Comparison of ENCODE assay signal across 10 cellular contexts in the genomic region with DNA sequence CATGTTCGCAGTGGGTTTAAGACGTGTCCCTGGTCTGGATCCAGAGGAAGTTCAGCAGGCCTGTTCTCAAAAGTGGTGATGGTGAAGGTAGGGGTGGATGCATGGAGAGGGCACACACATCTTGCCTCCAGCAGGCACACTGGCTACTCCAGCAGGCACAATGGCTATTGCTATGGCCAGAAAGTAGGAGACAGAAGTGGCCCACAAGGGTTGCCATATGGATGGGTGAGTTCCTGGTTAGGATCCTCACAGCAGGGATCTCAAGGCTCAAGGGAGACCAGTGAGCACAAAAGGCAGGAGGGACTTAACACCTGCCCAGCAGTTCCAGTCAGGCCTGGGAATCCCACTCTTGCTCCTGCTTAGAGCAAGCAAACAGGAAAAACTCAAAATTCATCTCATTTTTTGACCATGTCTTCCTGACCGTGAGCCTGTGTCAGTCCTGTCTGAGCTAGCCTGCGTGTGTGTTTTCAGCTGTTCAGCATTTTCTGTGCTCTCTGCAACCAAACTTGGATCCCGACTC.
DNase-seq lines count a peak whose midpoint lies in the region; ATAC-seq and TF ChIP-seq lines count a peak whose summit lies in the region.
"Had no signal": no experiment of that assay in that cellular context is flagged by ENCODE, and none has a peak within 500 bp of the region (broad histone marks: within the 10 kb centered on the region; RNA-seq: fewer than 3 reads in every experiment).

No MANE protein-coding gene starts in this region.

- POLR2A ChIA-PET in WTC11 (lab: Charles Lee) = interaction anchor here (0.6 kb wide), 1 partner anchor 528 kb away, joined by 3 read pairs; no protein-coding TSS in a partner anchor

- H3K9me3 ChIP-seq in testis = no peaks in the 10 kb centered on the region
- H3K9me3 ChIP-seq: Peyer's patch had no signal

- no peaks in the 10 kb centered on the region for H3K9me3 Mint-ChIP-seq in activated T-cell treated with anti-CD3 and anti-CD28 coated beads, Interleukin-2, amount 50 U/mL, for 24 hours
- peaks cover 3% of the 10 kb centered on the region for H3K9me3 Mint-ChIP-seq in activated T-helper 17 cell treated with anti-CD3 and anti-CD28 coated beads, Interleukin-2, amount 50 U/mL, for 72 hours
- H3K9me3 Mint-ChIP-seq in memory B cell = peaks cover 2% of the 10 kb centered on the region
- no peaks in the 10 kb centered on the region for H3K9me3 Mint-ChIP-seq in WTC11

- no peak for TF ChIP-seq CTCF in testis (IDR thresholded peaks at IDR 0.05)
- no peak for TF ChIP-seq CTCF in WTC11 (IDR thresholded peaks at IDR 0.05)

- H3K27me3 Mint-ChIP-seq in activated T-cell treated with anti-CD3 and anti-CD28 coated beads, Interleukin-2, amount 50 U/mL, for 24 hours = no peaks in the 10 kb centered on the region
- H3K27me3 Mint-ChIP-seq in activated T-helper 17 cell treated with anti-CD3 and anti-CD28 coated beads, Interleukin-2, amount 50 U/mL, for 72 hours = no peaks in the 10 kb centered on the region
- no peaks in the 10 kb centered on the region for H3K27me3 Mint-ChIP-seq in memory B cell
- H3K27me3 Mint-ChIP-seq in WTC11 (ENCODE audit: low read depth) = no peaks in the 10 kb centered on the region

- H3K27ac ChIP-seq in testis = peak overlapping the region; percentile 44 to 51

- no peak overlapping the region for H3K4me3 ChIP-seq in testis

- H3K27ac Mint-ChIP-seq in activated T-cell treated with anti-CD3 and anti-CD28 coated beads, Interleukin-2, amount 50 U/mL, for 24 hours = peak overlapping the region; percentile 91
- peak overlapping the region; percentile 83 for H3K27ac Mint-ChIP-seq in activated T-helper 17 cell treated with anti-CD3 and anti-CD28 coated beads, Interleukin-2, amount 50 U/mL, for 72 hours
- H3K27ac Mint-ChIP-seq in memory B cell (peak overlapping the region; percentile 93), WTC11 (no peak overlapping the region)

- intact Hi-C loops in testis (cut with DNase I; ENCODE audit: low total_unique reads) = no loop called here

- H3K36me3 Mint-ChIP-seq in activated T-cell treated with anti-CD3 and anti-CD28 coated beads, Interleukin-2, amount 50 U/mL, for 24 hours (ENCODE audit: low read depth) = peaks cover 98% of the 10 kb centered on the region
- peaks cover 100% of the 10 kb centered on the region for H3K36me3 Mint-ChIP-seq in activated T-helper 17 cell treated with anti-CD3 and anti-CD28 coated beads, Interleukin-2, amount 50 U/mL, for 72 hours (ENCODE audit: low read depth)
- H3K36me3 Mint-ChIP-seq in memory B cell = peaks cover 8% of the 10 kb centered on the region
- H3K36me3 Mint-ChIP-seq in WTC11 = peaks cover 84% of the 10 kb centered on the region

- no peaks in the 10 kb centered on the region for H3K27me3 ChIP-seq in testis
- H3K27me3 ChIP-seq: Peyer's patch had no signal

- no peaks in the 10 kb centered on the region for H3K36me3 ChIP-seq in testis (ENCODE audit: low read depth, missing control alignments)

- H3K4me1 Mint-ChIP-seq in activated T-cell treated with anti-CD3 and anti-CD28 coated beads, Interleukin-2, amount 50 U/mL, for 24 hours (ENCODE audit: low read depth) = peaks cover 63% of the 10 kb centered on the region
- peaks cover 55% of the 10 kb centered on the region for H3K4me1 Mint-ChIP-seq in activated T-helper 17 cell treated with anti-CD3 and anti-CD28 coated beads, Interleukin-2, amount 50 U/mL, for 72 hours
- H3K4me1 Mint-ChIP-seq in memory B cell (peaks cover 53% of the 10 kb centered on the region), WTC11 (peaks cover 22% of the 10 kb centered on the region)

- no peak for DNase-seq in activated T-cell treated with anti-CD3 and anti-CD28 coated beads, Interleukin-2, amount 50 U/mL, for 24 hours
- no peak for DNase-seq in activated T-cell treated with anti-CD3 and anti-CD28 coated beads, Interleukin-2, amount 50 U/mL, for 1 hour
- DNase-seq in memory B cell (ENCODE audit: low spot score in 2 of 2) (no peak), testis (no peak), WTC11 (ENCODE audit: low spot score) (no peak), mesenteric fat pad (ENCODE audit: low spot score) (no peak)
- no peak for DNase-seq in activated CD8-positive, alpha-beta memory T cell treated with anti-CD3 and anti-CD28 coated beads for 24 hours
- DNase-seq: NCI-H2029 had no signal

- no peak for ATAC-seq in activated T-helper 17 cell treated with anti-CD3 and anti-CD28 coated beads, Interleukin-2, amount 50 U/mL, for 72 hours (replicated peaks)
- ATAC-seq in memory B cell (ENCODE audit: low read depth) (no peak), WTC11 (no peak)

- CTCF ChIA-PET in WTC11 (lab: Charles Lee) = interaction anchor here (2.4 kb wide), 1 partner anchor 15 kb away, joined by 8 read pairs; no protein-coding TSS in a partner anchor

- 52 to 55% methylated on average over 5 of the region's 5 CpGs for WGBS in testis, 2 donors

- H3K4me3 Mint-ChIP-seq in activated T-cell treated with anti-CD3 and anti-CD28 coated beads, Interleukin-2, amount 50 U/mL, for 24 hours = peak overlapping the region; percentile 58
- H3K4me3 Mint-ChIP-seq in activated T-helper 17 cell treated with anti-CD3 and anti-CD28 coated beads, Interleukin-2, amount 50 U/mL, for 72 hours = peak overlapping the region; percentile 68
- H3K4me3 Mint-ChIP-seq in memory B cell = peak overlapping the region; percentile 94
- no peak overlapping the region for H3K4me3 Mint-ChIP-seq in WTC11

- no peak for TF ChIP-seq POLR2A in testis (IDR thresholded peaks at IDR 0.05)

- H3K4me1 ChIP-seq in testis = peaks cover 26% of the 10 kb centered on the region

TF ChIP-seq in WTC11, 78 proteins besides CTCF, POLR2A, EP300 and RAD21 (continues in another document):
- no peak for TF ChIP-seq ESRRA (CRISPR knock-in tag; IDR thresholded peaks at IDR 0.05; ENCODE audit: borderline replicate concordance)
- TF ChIP-seq, protein P1, sequence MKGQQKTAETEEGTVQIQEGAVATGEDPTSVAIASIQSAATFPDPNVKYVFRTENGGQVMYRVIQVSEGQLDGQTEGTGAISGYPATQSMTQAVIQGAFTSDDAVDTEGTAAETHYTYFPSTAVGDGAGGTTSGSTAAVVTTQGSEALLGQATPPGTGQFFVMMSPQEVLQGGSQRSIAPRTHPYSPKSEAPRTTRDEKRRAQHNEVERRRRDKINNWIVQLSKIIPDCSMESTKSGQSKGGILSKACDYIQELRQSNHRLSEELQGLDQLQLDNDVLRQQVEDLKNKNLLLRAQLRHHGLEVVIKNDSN (CRISPR knock-in tag; IDR thresholded peaks at IDR 0.05) = no peak
- no peak for TF ChIP-seq ZNF232 (CRISPR knock-in tag; IDR thresholded peaks at IDR 0.05)
- TF ChIP-seq HMGXB4 (CRISPR knock-in tag; IDR thresholded peaks at IDR 0.05) = no peak
- TF ChIP-seq GTF2I (CRISPR knock-in tag; conservative IDR thresholded peaks at IDR 0.05) = no peak
- TF ChIP-seq PRRX2 (CRISPR knock-in tag; IDR thresholded peaks at IDR 0.05) = no peak
- TF ChIP-seq ETV6 (CRISPR knock-in tag; IDR thresholded peaks at IDR 0.05) = no peak
- TF ChIP-seq, protein P2, sequence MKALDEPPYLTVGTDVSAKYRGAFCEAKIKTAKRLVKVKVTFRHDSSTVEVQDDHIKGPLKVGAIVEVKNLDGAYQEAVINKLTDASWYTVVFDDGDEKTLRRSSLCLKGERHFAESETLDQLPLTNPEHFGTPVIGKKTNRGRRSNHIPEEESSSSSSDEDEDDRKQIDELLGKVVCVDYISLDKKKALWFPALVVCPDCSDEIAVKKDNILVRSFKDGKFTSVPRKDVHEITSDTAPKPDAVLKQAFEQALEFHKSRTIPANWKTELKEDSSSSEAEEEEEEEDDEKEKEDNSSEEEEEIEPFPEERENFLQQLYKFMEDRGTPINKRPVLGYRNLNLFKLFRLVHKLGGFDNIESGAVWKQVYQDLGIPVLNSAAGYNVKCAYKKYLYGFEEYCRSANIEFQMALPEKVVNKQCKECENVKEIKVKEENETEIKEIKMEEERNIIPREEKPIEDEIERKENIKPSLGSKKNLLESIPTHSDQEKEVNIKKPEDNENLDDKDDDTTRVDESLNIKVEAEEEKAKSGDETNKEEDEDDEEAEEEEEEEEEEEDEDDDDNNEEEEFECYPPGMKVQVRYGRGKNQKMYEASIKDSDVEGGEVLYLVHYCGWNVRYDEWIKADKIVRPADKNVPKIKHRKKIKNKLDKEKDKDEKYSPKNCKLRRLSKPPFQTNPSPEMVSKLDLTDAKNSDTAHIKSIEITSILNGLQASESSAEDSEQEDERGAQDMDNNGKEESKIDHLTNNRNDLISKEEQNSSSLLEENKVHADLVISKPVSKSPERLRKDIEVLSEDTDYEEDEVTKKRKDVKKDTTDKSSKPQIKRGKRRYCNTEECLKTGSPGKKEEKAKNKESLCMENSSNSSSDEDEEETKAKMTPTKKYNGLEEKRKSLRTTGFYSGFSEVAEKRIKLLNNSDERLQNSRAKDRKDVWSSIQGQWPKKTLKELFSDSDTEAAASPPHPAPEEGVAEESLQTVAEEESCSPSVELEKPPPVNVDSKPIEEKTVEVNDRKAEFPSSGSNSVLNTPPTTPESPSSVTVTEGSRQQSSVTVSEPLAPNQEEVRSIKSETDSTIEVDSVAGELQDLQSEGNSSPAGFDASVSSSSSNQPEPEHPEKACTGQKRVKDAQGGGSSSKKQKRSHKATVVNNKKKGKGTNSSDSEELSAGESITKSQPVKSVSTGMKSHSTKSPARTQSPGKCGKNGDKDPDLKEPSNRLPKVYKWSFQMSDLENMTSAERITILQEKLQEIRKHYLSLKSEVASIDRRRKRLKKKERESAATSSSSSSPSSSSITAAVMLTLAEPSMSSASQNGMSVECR (CRISPR knock-in tag; IDR thresholded peaks at IDR 0.05; ENCODE audit: borderline replicate concordance) = no peak
